Comparison of ENCODE assay signal across 26 cellular contexts in the genomic region with DNA sequence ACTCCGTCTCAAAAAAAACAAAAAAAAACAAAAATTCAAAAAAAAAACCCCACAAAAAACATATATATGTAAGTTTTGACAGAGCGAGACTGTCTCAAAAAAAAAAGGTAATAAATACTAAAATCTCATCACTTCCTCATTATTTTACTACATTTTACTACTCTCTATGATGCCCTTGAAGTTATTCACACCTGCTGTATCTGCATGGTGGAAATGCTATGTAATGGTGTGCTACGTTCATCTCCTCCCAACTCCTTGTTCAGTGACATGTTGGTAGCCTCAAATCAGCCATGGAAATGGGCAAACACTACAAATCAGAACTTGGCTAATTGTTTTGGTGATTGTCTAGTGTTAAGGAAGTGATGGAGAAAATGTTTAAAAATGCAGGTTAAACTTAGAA. TPM values are rescaled to one million over a fixed set of nuclear protein-coding genes. Genes with fewer than 3 reads are reported as not detected.
"Had no signal": no experiment of that assay in that cellular context is flagged by ENCODE, and none has a peak within 500 bp of the region (broad histone marks: within the 10 kb centered on the region; RNA-seq: fewer than 3 reads in every experiment).

No MANE protein-coding gene starts in this region.

- H3K9me3 ChIP-seq: SJSA1 had no signal

- DNase-seq: IMR-90, Karpas-422, KG1, MV-4-11, NCI-H1092, NCI-H1105 treated with DMSO at 0.1 percent for 48 hours, NCI-H1417 treated with DMSO at 0.1 percent for 48 hours, NCI-H146, NCI-H1694 treated with DMSO at 0.1 percent for 48 hours, NCI-H1930, NCI-H2081, NCI-H2107, NCI-H226, NCI-H446, NCI-H510A, NCI-H524 treated with DMSO at 0.1 percent for 48 hours, NCI-H69, NCI-H774, Right ventricle myocardium superior, RPMI8226, SIG-M5 had no signal

- FAIRE-seq: HepG2, RCC 7860 had no signal

- H3K27me3 ChIP-seq: SJSA1 had no signal

- H3K4me3 ChIP-seq: SJSA1, SK-N-MC had no signal

- H3K27ac ChIP-seq: SJSA1, SK-N-MC had no signal

- ATAC-seq: HepG2 had no signal

RNA-seq across cellular contexts. Expression of a gene that starts 40.5 kb away (rescaled TPM):
- total RNA-seq: HepG2, HT1080, Right ventricle myocardium superior had no signal
